Comparison of ENCODE assay signal across 8 cellular contexts in genomic region chr2:229586746-229587705, GRCh38.
DNase-seq lines count a peak whose midpoint lies in the region; ATAC-seq and TF ChIP-seq lines count a peak whose summit lies in the region.

No MANE protein-coding gene starts in this region.

- no peaks in the 10 kb centered on the region for H3F3A ChIP-seq in SK-N-SH (replicated peaks; ENCODE audit: insufficient read depth)

- H3K9ac ChIP-seq in SK-N-SH: no peak overlapping the region

- TF ChIP-seq EP300 in SK-N-SH (IDR thresholded peaks at IDR 0.05; ENCODE audit: borderline replicate concordance in 1 of 2, low read depth in 1 of 2, low read length in 1 of 2): no peak

- no peaks in the 10 kb centered on the region for H3K9me2 ChIP-seq in SK-N-SH

- H3K9me3 ChIP-seq in SK-N-SH: no peaks in the 10 kb centered on the region

- peak; percentile 93 for TF ChIP-seq CTCF in SK-N-SH (IDR thresholded peaks at IDR 0.05)
- peak; percentile 89 for TF ChIP-seq CTCF in epithelial cell of proximal tubule (conservative IDR thresholded peaks at IDR 0.05; ENCODE audit: low read depth, low read length)
- peak; percentile 81 for TF ChIP-seq CTCF in mesothelial cell of epicardium (IDR thresholded peaks at IDR 0.05; ENCODE audit: unreplicated experiment)

- H3K27ac ChIP-seq in SK-N-SH (ENCODE audit: low read depth in 2 of 2, low read length in 1 of 2): no peak overlapping the region

- no peaks in the 10 kb centered on the region for H3K9me3 Mint-ChIP-seq in activated CD4-positive, alpha-beta T cell treated with anti-CD3 and anti-CD28 coated beads for 36 hours (ENCODE audit: low read depth)
- H3K9me3 Mint-ChIP-seq in mesothelial cell of epicardium: no peaks in the 10 kb centered on the region

- no peaks in the 10 kb centered on the region for H3K4me1 Mint-ChIP-seq in activated CD4-positive, alpha-beta T cell treated with anti-CD3 and anti-CD28 coated beads for 36 hours
- H3K4me1 Mint-ChIP-seq in mesothelial cell of epicardium: peaks cover 5% of the 10 kb centered on the region

- peak; percentile 39 for ATAC-seq in activated CD4-positive, alpha-beta T cell treated with anti-CD3 and anti-CD28 coated beads for 36 hours
- peak; percentile 83 for ATAC-seq in GM21825 (IDR thresholded peaks at IDR 0.05; ENCODE audit: unreplicated experiment)

- POLR2A ChIA-PET in activated CD4-positive, alpha-beta T cell treated with anti-CD3 and anti-CD28 coated beads for 36 hours (lab: Charles Lee): no interaction called here
- POLR2A ChIA-PET in SK-N-SH (lab: Yijun Ruan, JAX): no interaction called here

- H2AFZ ChIP-seq in SK-N-SH (ENCODE audit: low read depth): peak overlapping the region; percentile 64; the same call in 1 of the 2 replicates

- peak; percentile 65 for DNase-seq in activated CD4-positive, alpha-beta T cell treated with anti-CD3 and anti-CD28 coated beads for 36 hours
- no peak for DNase-seq in activated CD4-positive, alpha-beta T cell treated with anti-CD3 and anti-CD28 coated beads for 4 hours
- DNase-seq in KBM-7: peak; percentile 50
- peak; percentile 81 for DNase-seq in SK-N-SH
- DNase-seq in epithelial cell of proximal tubule (ENCODE audit: low read depth): peak; percentile 39
- DNase-seq in mesothelial cell of epicardium (ENCODE audit: low spot score in 2 of 2, unreplicated experiment in 2 of 2): peak; percentile 60 to 87
- DNase-seq in superior temporal gyrus (ENCODE audit: extremely low spot score): peak; percentile 94

- WGBS in SK-N-SH (ENCODE audit: low lambda C conversion rate): 42% methylated on average over 16 of the region's 20 CpGs

- H3K4me2 ChIP-seq in SK-N-SH: peak overlapping the region; percentile 32

- H3K27me3 Mint-ChIP-seq in activated CD4-positive, alpha-beta T cell treated with anti-CD3 and anti-CD28 coated beads for 36 hours: peaks cover 18% of the 10 kb centered on the region
- peaks cover 33% of the 10 kb centered on the region for H3K27me3 Mint-ChIP-seq in mesothelial cell of epicardium (ENCODE audit: low read depth)

- CTCF ChIA-PET in activated CD4-positive, alpha-beta T cell treated with anti-CD3 and anti-CD28 coated beads for 36 hours (lab: Charles Lee): interaction anchor here (0.7 to 1.2 kb wide), 11 partner anchors 9 to 1697 kb away, joined by 3 to 6 read pairs (median 3); no protein-coding TSS in a partner anchor
- CTCF ChIA-PET in SK-N-SH (lab: Yijun Ruan, JAX): interaction anchor here (0.6 to 3.0 kb wide), 35 partner anchors 8 to 911 kb away, joined by 3 to 40 read pairs (median 4); partner anchors contain the start of gene DNER

- H3K4me1 ChIP-seq in SK-N-SH (ENCODE audit: control insufficient read depth in 1 of 2, insufficient read depth in 2 of 2, low read depth in 1 of 2, low read length in 1 of 2): peaks cover 0 to 8% of the 10 kb centered on the region in 2 experiments; a peak in 1 of 4 replicates

- H3K36me3 ChIP-seq in SK-N-SH (replicated peaks in 1 of 2; ENCODE audit: control insufficient read depth in 1 of 2, insufficient read depth in 2 of 2, low read length in 1 of 2): no peaks in the 10 kb centered on the region

- in situ Hi-C loops in KBM-7 (cut with MboI; ENCODE audit: low pct_unique_long_range_greater_than_20kb, low sequenced_read_pairs): no loop called here

- no peaks in the 10 kb centered on the region for H3K79me2 ChIP-seq in SK-N-SH (ENCODE audit: insufficient read depth)

- H3K27me3 ChIP-seq in SK-N-SH (ENCODE audit: insufficient read depth): no peaks in the 10 kb centered on the region

- H3K27ac Mint-ChIP-seq in activated CD4-positive, alpha-beta T cell treated with anti-CD3 and anti-CD28 coated beads for 36 hours: no peak overlapping the region
- no peak overlapping the region for H3K27ac Mint-ChIP-seq in mesothelial cell of epicardium

- H3K4me3 Mint-ChIP-seq in activated CD4-positive, alpha-beta T cell treated with anti-CD3 and anti-CD28 coated beads for 36 hours: no peak overlapping the region
- H3K4me3 Mint-ChIP-seq in mesothelial cell of epicardium: peak overlapping the region; percentile 52

- H3K36me3 Mint-ChIP-seq in activated CD4-positive, alpha-beta T cell treated with anti-CD3 and anti-CD28 coated beads for 36 hours (ENCODE audit: low read depth): no peaks in the 10 kb centered on the region
- no peaks in the 10 kb centered on the region for H3K36me3 Mint-ChIP-seq in mesothelial cell of epicardium

- no peaks in the 10 kb centered on the region for H4K20me1 ChIP-seq in SK-N-SH (ENCODE audit: insufficient read depth)

- TF ChIP-seq RAD21 in SK-N-SH (IDR thresholded peaks at IDR 0.05; ENCODE audit: low read length): peak; percentile 93

- intact Hi-C loops in activated CD4-positive, alpha-beta T cell treated with anti-CD3 and anti-CD28 coated beads for 36 hours (cut with DNase I, micrococcal nuclease): loop anchor here (1.0 to 10.0 kb wide), 4 partner anchors 152 to 1697 kb away; no protein-coding TSS in a partner anchor

- H3K4me3 ChIP-seq in SK-N-SH (ENCODE audit: low read depth in 2 of 2, low read length in 1 of 2): peak overlapping the region in 1 of 2 experiments; percentile 51; a peak in 2 of 4 replicates
- H3K4me3 ChIP-seq in epithelial cell of proximal tubule (ENCODE audit: low read depth, low read length): peak overlapping the region; percentile 30

TF ChIP-seq in SK-N-SH, 30 proteins besides CTCF, POLR2A, EP300 and RAD21:
- TF ChIP-seq GATA2 (CRISPR knock-in tag; IDR thresholded peaks at IDR 0.05): no peak
- peak; percentile 90 for TF ChIP-seq SMC3 (IDR thresholded peaks at IDR 0.05; ENCODE audit: low read depth, low read length)

Comparison
In these comparisons a context has a peak if more than half of its experiments do, and no peak if none do; other contexts are left out.
1. DNase-seq: peak in activated CD4-positive, alpha-beta T cell treated with anti-CD3 and anti-CD28 coated beads for 36 hours (single experiment), KBM-7 (single experiment), SK-N-SH (single experiment), epithelial cell of proximal tubule (single experiment), mesothelial cell of epicardium (2 of 2) and superior temporal gyrus (single experiment); none in activated CD4-positive, alpha-beta T cell treated with anti-CD3 and anti-CD28 coated beads for 4 hours (0 of 2).
2. Peak in every context shown above with its lines, with median percentiles within 50 percentile points of each other: CTCF ChIP-seq.